15 cellular contexts compared by ENCODE assay signal in the genomic region with DNA sequence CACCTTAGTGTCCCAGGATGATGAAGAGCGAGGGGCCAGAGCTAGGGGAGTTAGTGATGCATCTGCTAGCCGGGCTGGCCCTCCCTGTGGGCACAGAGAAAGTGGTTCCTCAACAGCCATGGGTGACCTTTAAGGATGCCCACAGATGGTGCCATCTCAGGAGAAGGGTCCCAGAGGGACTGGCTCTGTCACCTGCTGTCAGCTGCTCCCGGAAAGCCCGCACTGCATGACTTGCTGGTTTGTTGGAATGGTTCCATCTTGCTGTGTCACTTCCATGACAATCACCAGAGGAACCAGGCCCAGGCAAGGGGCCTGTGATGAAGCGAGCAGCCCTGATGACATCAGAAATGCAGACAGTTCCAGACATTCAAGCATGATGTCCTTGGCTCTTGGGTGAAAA.
DNase-seq lines count a peak whose midpoint lies in the region; ATAC-seq, FAIRE-seq and TF ChIP-seq lines count a peak whose summit lies in the region.
"Had no signal": no experiment of that assay in that cellular context is flagged by ENCODE, and none has a peak within 500 bp of the region (broad histone marks: within the 10 kb centered on the region; RNA-seq: fewer than 3 reads in every experiment).

No MANE protein-coding gene starts in this region.

- H3K9me3 Mint-ChIP-seq in activated CD8-positive, alpha-beta memory T cell treated with anti-CD3 and anti-CD28 coated beads, Interleukin-2, amount 10 ng/mL, durations not matched to agents 7 days and 5 days (ENCODE audit: low read depth), result no peaks in the 10 kb centered on the region

- peak; percentile 93 for FAIRE-seq in HTR-8/SVneo (lab: Jason Lieb, UNC)

- H3K4me3 ChIP-seq in upper lobe of right lung (no peak overlapping the region), smooth muscle cell (no peak overlapping the region)

- H3K36me3 ChIP-seq in upper lobe of right lung, result no peaks in the 10 kb centered on the region
- no peaks in the 10 kb centered on the region for H3K36me3 ChIP-seq in smooth muscle cell (ENCODE audit: low read depth)

- no peak overlapping the region for H3K4me2 ChIP-seq in smooth muscle cell

- no peak overlapping the region for H3K27ac ChIP-seq in upper lobe of right lung
- no peak overlapping the region for H3K27ac ChIP-seq in smooth muscle cell (ENCODE audit: low read depth)

- H3K4me1 ChIP-seq in upper lobe of right lung (no peaks in the 10 kb centered on the region), smooth muscle cell (ENCODE audit: low read depth) (no peaks in the 10 kb centered on the region)

- H4K20me1 ChIP-seq in smooth muscle cell (ENCODE audit: low read depth), result no peaks in the 10 kb centered on the region

- no peak overlapping the region for H3K4me3 Mint-ChIP-seq in activated CD8-positive, alpha-beta memory T cell treated with anti-CD3 and anti-CD28 coated beads, Interleukin-2, amount 10 ng/mL, durations not matched to agents 7 days and 5 days
- H3K4me3 Mint-ChIP-seq: B cell; CD4-positive, CD25-positive, alpha-beta regulatory T cell; H9 had no signal

- H2AFZ ChIP-seq in smooth muscle cell (ENCODE audit: low read depth), result no peak overlapping the region

- H3K79me2 ChIP-seq in smooth muscle cell (ENCODE audit: low read depth), result no peaks in the 10 kb centered on the region

- H3K27me3 Mint-ChIP-seq in activated CD8-positive, alpha-beta memory T cell treated with anti-CD3 and anti-CD28 coated beads, Interleukin-2, amount 10 ng/mL, durations not matched to agents 7 days and 5 days, result peaks cover 6% of the 10 kb centered on the region

- TF ChIP-seq CTCF in upper lobe of right lung (IDR thresholded peaks at IDR 0.05) (no peak), smooth muscle cell (IDR thresholded peaks at IDR 0.05; ENCODE audit: borderline replicate concordance, insufficient read depth, poor library complexity, severe bottlenecking) (no peak)

- WGBS in smooth muscle cell (ENCODE audit: low lambda C conversion rate), result 87% methylated on average over 5 of the region's 5 CpGs

- no peaks in the 10 kb centered on the region for H3K36me3 Mint-ChIP-seq in activated CD8-positive, alpha-beta memory T cell treated with anti-CD3 and anti-CD28 coated beads, Interleukin-2, amount 10 ng/mL, durations not matched to agents 7 days and 5 days
- H3K36me3 Mint-ChIP-seq: CD4-positive, CD25-positive, alpha-beta regulatory T cell had no signal

- H3K27me3 ChIP-seq in upper lobe of right lung, result peaks cover 20% of the 10 kb centered on the region
- no peaks in the 10 kb centered on the region for H3K27me3 ChIP-seq in smooth muscle cell (ENCODE audit: low read depth)

- ATAC-seq in activated CD8-positive, alpha-beta memory T cell treated with anti-CD3 and anti-CD28 coated beads, Interleukin-2, amount 10 ng/mL, durations not matched to agents 7 days and 5 days, result no peak
- ATAC-seq in upper lobe of right lung, result no peak

- H3K9me3 ChIP-seq in upper lobe of right lung (no peaks in the 10 kb centered on the region), smooth muscle cell (replicated peaks; ENCODE audit: low read depth) (no peaks in the 10 kb centered on the region)

- H3K9ac ChIP-seq in smooth muscle cell (ENCODE audit: low read depth), result no peak overlapping the region

- H3K4me1 Mint-ChIP-seq in activated CD8-positive, alpha-beta memory T cell treated with anti-CD3 and anti-CD28 coated beads, Interleukin-2, amount 10 ng/mL, durations not matched to agents 7 days and 5 days, result no peaks in the 10 kb centered on the region
- H3K4me1 Mint-ChIP-seq: B cell; CD4-positive, CD25-positive, alpha-beta regulatory T cell; H9 had no signal

- CTCF ChIA-PET in activated CD8-positive, alpha-beta memory T cell treated with anti-CD3 and anti-CD28 coated beads, Interleukin-2, amount 10 ng/mL, durations not matched to agents 7 days and 5 days (lab: Charles Lee), result no interaction called here

- DNase-seq in activated CD8-positive, alpha-beta memory T cell treated with anti-CD3 and anti-CD28 coated beads for 24 hours, result peak; percentile 26
- DNase-seq in activated CD8-positive, alpha-beta memory T cell treated with anti-CD3 and anti-CD28 coated beads, Interleukin-2, amount 10 ng/mL, durations not matched to agents 7 days and 5 days, result no peak
- no peak for DNase-seq in HTR-8/SVneo (ENCODE audit: insufficient read length, low spot score)
- DNase-seq in ecto neural progenitor cell (ENCODE audit: low spot score), result peak; percentile 18
- peak; percentile 39 for DNase-seq in upper lobe of right lung
- no peak for DNase-seq in smooth muscle cell (lab: John Stamatoyannopoulos, UW; ENCODE audit: unreplicated experiment)
- no peak for DNase-seq in stimulated activated CD4-positive, alpha-beta T cell treated with anti-CD3 and anti-CD28 coated beads, Interleukin-15, amount 100 ng/mL, for 24 hours
- no peak for DNase-seq in mucosa of gallbladder (ENCODE audit: low spot score)
- DNase-seq: ACHN; CD4-positive, CD25-positive, alpha-beta regulatory T cell; DMS53; GF-D8; GOT3; H9 had no signal

- H3F3A ChIP-seq in smooth muscle cell (ENCODE audit: low read depth), result no peaks in the 10 kb centered on the region

- H3K27ac Mint-ChIP-seq in activated CD8-positive, alpha-beta memory T cell treated with anti-CD3 and anti-CD28 coated beads, Interleukin-2, amount 10 ng/mL, durations not matched to agents 7 days and 5 days, result no peak overlapping the region
- H3K27ac Mint-ChIP-seq: B cell; CD4-positive, CD25-positive, alpha-beta regulatory T cell; H9 had no signal

- intact Hi-C loops in upper lobe of right lung (cut with DNase I), result no loop called here

Comparison
In these comparisons a context has a peak if more than half of its experiments do, and no peak if none do; other contexts are left out.
1. DNase-seq: peak in activated CD8-positive, alpha-beta memory T cell treated with anti-CD3 and anti-CD28 coated beads for 24 hours (single experiment), ecto neural progenitor cell (single experiment) and upper lobe of right lung (single experiment); none in activated CD8-positive, alpha-beta memory T cell treated with anti-CD3 and anti-CD28 coated beads, Interleukin-2, amount 10 ng/mL, durations not matched to agents 7 days and 5 days (single experiment), HTR-8/SVneo (single experiment), smooth muscle cell (single experiment), stimulated activated CD4-positive, alpha-beta T cell treated with anti-CD3 and anti-CD28 coated beads, Interleukin-15, amount 100 ng/mL, for 24 hours (single experiment) and mucosa of gallbladder (single experiment).